In genomic region chr10:93465806-93466675, GRCh38 we compare ENCODE assay signal across 8 cellular contexts. TPM values are rescaled to one million over a fixed set of nuclear protein-coding genes. Genes with fewer than 3 reads are reported as not detected.
DNase-seq lines count a peak whose midpoint lies in the region; TF ChIP-seq lines count a peak whose summit lies in the region.

No MANE protein-coding gene starts in this region.

- no peaks in the 10 kb centered on the region for H3K27me3 ChIP-seq in dorsolateral prefrontal cortex

- peak overlapping the region in 49 of 59 donors; percentile 1 to 87 (median 57) for H3K27ac ChIP-seq in dorsolateral prefrontal cortex

- no peak overlapping the region for H3K4me3 ChIP-seq in dorsolateral prefrontal cortex

- no peak for TF ChIP-seq CTCF in dorsolateral prefrontal cortex (IDR thresholded peaks at IDR 0.05 in 54 of 56, conservative IDR thresholded peaks at IDR 0.05 in 2 of 56; ENCODE audit: low read depth in 1 of 56, partially characterized antibody in 56 of 56)

- intact Hi-C loops in dorsolateral prefrontal cortex (cut with DNase I), result no loop called here

- peak; percentile 84 for DNase-seq in DMS153 (lab: John Stamatoyannopoulos, UW)
- peak; percentile 71 for DNase-seq in NCI-H446 treated with DMSO at 0.1 percent for 48 hours (lab: John Stamatoyannopoulos, UW)
- peak in 2 of 10 donors; percentile 12 to 36 for DNase-seq in dorsolateral prefrontal cortex
- DNase-seq in midbrain (lab: John Stamatoyannopoulos, UW), result peak; percentile 28
- no peak for DNase-seq in HuH-7.5 (ENCODE audit: low spot score)
- DNase-seq in NCI-H1417 treated with DMSO at 0.1 percent for 48 hours (lab: John Stamatoyannopoulos, UW), result no peak
- no peak for DNase-seq in stimulated activated CD4-positive, alpha-beta T cell treated with anti-CD3 and anti-CD28 coated beads, Interleukin-4, amount 100 ng/mL, for 1 hour
- no peak for DNase-seq in activated CD4-positive, alpha-beta T cell treated with anti-CD3 and anti-CD28 coated beads, Interleukin-2, amount 50 U/mL, for 48 hours

RNA-seq across cellular contexts. Expression of gene MYOF, which starts 16.1 kb away (rescaled TPM):
- total RNA-seq in dorsolateral prefrontal cortex, result 10 to 100 TPM in 91 of 120 experiments, 1 to 10 TPM in 29; 4.6 to 30.0 (median 12.5) TPM

RNA-seq across cellular contexts. Expression of gene CEP55, which starts 30.4 kb away (rescaled TPM):
- 1 to 10 TPM in 1 of 120 experiments, under 1 TPM in 23, not detected in 96; 0.22 to 1.9 (median 0.40) TPM for total RNA-seq in dorsolateral prefrontal cortex

Comparison
In these comparisons a context has a peak if more than half of its experiments do, and no peak if none do; other contexts are left out.
1. DNase-seq: peak in DMS153 (single experiment), NCI-H446 treated with DMSO at 0.1 percent for 48 hours (single experiment) and midbrain (single experiment); none in HuH-7.5 (single experiment), NCI-H1417 treated with DMSO at 0.1 percent for 48 hours (single experiment), stimulated activated CD4-positive, alpha-beta T cell treated with anti-CD3 and anti-CD28 coated beads, Interleukin-4, amount 100 ng/mL, for 1 hour (single experiment) and activated CD4-positive, alpha-beta T cell treated with anti-CD3 and anti-CD28 coated beads, Interleukin-2, amount 50 U/mL, for 48 hours (0 of 2).